Comparison of ENCODE assay signal across 17 cellular contexts in genomic region chr11:77558380-77558779, GRCh38. TPM values are rescaled to one million over a fixed set of nuclear protein-coding genes. Genes with fewer than 3 reads are reported as not detected.
"Had no signal": no experiment of that assay in that cellular context is flagged by ENCODE, and none has a peak within 500 bp of the region (broad histone marks: within the 10 kb centered on the region; RNA-seq: fewer than 3 reads in every experiment).

No MANE protein-coding gene starts in this region.

- H3K27me3 ChIP-seq: colonic mucosa, hepatocyte, right atrium auricular region had no signal

- FAIRE-seq: endometrium had no signal

- H3K27me3 Mint-ChIP-seq: activated naive CD8-positive, alpha-beta T cell treated with anti-CD3 and anti-CD28 coated beads for 36 hours; brain; progenitor cell of endocrine pancreas; type B pancreatic cell had no signal

- H3K36me3 ChIP-seq: colonic mucosa, left ventricle myocardium inferior, right atrium auricular region had no signal

- H3K36me3 Mint-ChIP-seq: activated naive CD8-positive, alpha-beta T cell treated with anti-CD3 and anti-CD28 coated beads for 36 hours; brain; memory B cell; natural killer cell; type B pancreatic cell had no signal

- H3K9me3 ChIP-seq: colonic mucosa had no signal

- H3K27ac Mint-ChIP-seq: activated naive CD8-positive, alpha-beta T cell treated with anti-CD3 and anti-CD28 coated beads for 36 hours; activated T-helper 1 cell treated with anti-CD3 and anti-CD28 coated beads, Interleukin-12 subunit alpha, Interleukin-12 subunit beta, Interleukin-2, Interleukin-4 antibody, amounts not matched to agents 30 ng/mL and 10 ng/mL and 1 ng/mL, durations not matched to agents 14 hours and 24 hours and 36 hours; brain; memory B cell; natural killer cell; progenitor cell of endocrine pancreas; type B pancreatic cell had no signal

- ATAC-seq: esophagus mucosa; natural killer cell; stimulated activated naive CD8-positive, alpha-beta T cell treated with anti-CD3 and anti-CD28 coated beads, Interleukin-15, Interleukin-2, amounts not matched to agents 100 U/mL and 50 U/mL, for 24 hours had no signal

- H3K4me3 Mint-ChIP-seq: activated naive CD8-positive, alpha-beta T cell treated with anti-CD3 and anti-CD28 coated beads for 36 hours; activated T-helper 1 cell treated with anti-CD3 and anti-CD28 coated beads, Interleukin-12 subunit alpha, Interleukin-12 subunit beta, Interleukin-2, Interleukin-4 antibody, amounts not matched to agents 30 ng/mL and 10 ng/mL and 1 ng/mL, durations not matched to agents 14 hours and 24 hours and 36 hours; brain; memory B cell; natural killer cell; type B pancreatic cell had no signal

- H3K79me2 ChIP-seq: hepatocyte had no signal

- H3K9me3 Mint-ChIP-seq: activated T-helper 1 cell treated with anti-CD3 and anti-CD28 coated beads, Interleukin-12 subunit alpha, Interleukin-12 subunit beta, Interleukin-2, Interleukin-4 antibody, amounts not matched to agents 30 ng/mL and 10 ng/mL and 1 ng/mL, durations not matched to agents 14 hours and 24 hours and 36 hours; natural killer cell; type B pancreatic cell had no signal

- H2AFZ ChIP-seq: hepatocyte had no signal

- H3K4me2 ChIP-seq: hepatocyte had no signal

- H3K4me1 ChIP-seq: colonic mucosa, left ventricle myocardium inferior, right atrium auricular region had no signal

- H3K4me3 ChIP-seq: colonic mucosa, hepatocyte, left ventricle myocardium inferior, right atrium auricular region, skin epidermis had no signal

- H3K27ac ChIP-seq: colonic mucosa, hepatocyte, left ventricle myocardium inferior, right atrium auricular region, skin epidermis had no signal

- H3K4me1 Mint-ChIP-seq: activated naive CD8-positive, alpha-beta T cell treated with anti-CD3 and anti-CD28 coated beads for 36 hours; brain; memory B cell; natural killer cell had no signal

- DNase-seq: activated CD4-positive, alpha-beta T cell treated with anti-CD3 and anti-CD28 coated beads, Interleukin-2, amount 50 U/mL, for 1 hour; activated naive CD8-positive, alpha-beta T cell treated with anti-CD3 and anti-CD28 coated beads for 36 hours; central memory CD4-positive, alpha-beta T cell; colonic mucosa; left ventricle myocardium inferior; natural killer cell; stimulated activated naive CD8-positive, alpha-beta T cell treated with anti-CD3 and anti-CD28 coated beads, Interleukin-15, Interleukin-2, amounts not matched to agents 100 U/mL and 50 U/mL, for 24 hours had no signal

RNA-seq across cellular contexts. Expression of gene AQP11, which starts 31.4 kb away (rescaled TPM):
- total RNA-seq: esophagus mucosa had no signal
